In the genomic region with DNA sequence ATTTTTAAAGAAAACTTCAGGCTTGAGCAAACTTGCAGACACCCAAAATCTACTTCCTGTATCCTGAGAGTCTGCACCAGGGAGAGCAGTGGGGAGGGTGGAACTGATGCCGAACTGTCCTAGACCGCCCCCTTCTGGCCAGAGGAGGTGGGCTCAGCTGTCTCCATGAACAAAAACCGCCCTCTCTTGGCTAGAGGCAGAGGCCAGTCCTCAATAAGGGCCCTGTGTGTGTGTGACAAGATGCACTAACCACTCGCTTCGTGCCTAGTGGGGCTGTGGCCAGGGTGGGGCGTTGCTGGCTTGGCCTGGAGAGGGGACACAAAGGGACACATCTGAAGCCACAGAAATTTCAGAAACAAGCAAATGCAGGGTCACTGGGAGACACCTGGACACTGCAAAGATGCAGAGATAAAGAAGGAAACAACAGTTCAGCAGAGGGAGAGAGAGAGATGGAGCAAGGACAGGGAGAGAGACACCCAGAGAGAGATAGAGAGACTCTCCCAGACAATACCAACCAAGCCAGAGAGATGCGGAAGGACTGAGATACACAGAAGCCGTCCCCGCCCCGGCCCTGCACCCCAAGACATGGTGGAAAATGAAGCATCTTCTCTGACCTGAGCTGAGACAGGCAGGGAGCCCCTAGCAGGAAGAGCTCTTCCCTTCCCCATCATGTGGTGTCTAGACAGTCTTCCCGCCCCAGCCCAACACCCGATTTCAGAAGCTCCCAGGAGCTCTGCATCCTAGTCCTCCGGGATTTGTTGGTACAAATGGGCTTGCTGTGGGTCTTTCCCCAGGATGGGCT, we compare ENCODE assay signal across 8 cellular contexts. TPM values are rescaled to one million over a fixed set of nuclear protein-coding genes. Genes with fewer than 3 reads are reported as not detected.
DNase-seq lines count a peak whose midpoint lies in the region; TF ChIP-seq lines count a peak whose summit lies in the region.

No MANE protein-coding gene starts in this region.

- intact Hi-C loops in activated naive CD4-positive, alpha-beta T cell treated with anti-CD3 and anti-CD28 coated beads for 36 hours (cut with micrococcal nuclease): loop anchor here (1.0 kb wide), 4 partner anchors 55 to 143 kb away; no protein-coding TSS in a partner anchor
- intact Hi-C loops in posterior cingulate gyrus (cut with DNase I): loop anchor here (1.0 to 10.0 kb wide), 2 partner anchors 55 to 144 kb away; no protein-coding TSS in a partner anchor

- H3K4me3 Mint-ChIP-seq in H9: no peak overlapping the region; a peak in 1 of 5 replicates
- H3K4me3 Mint-ChIP-seq in activated naive CD4-positive, alpha-beta T cell treated with anti-CD3 and anti-CD28 coated beads for 36 hours: no peak overlapping the region
- H3K4me3 Mint-ChIP-seq in glutamatergic neuron (ENCODE audit: unreplicated experiment): no peak overlapping the region

- H3K9me3 ChIP-seq in H9 (ENCODE audit: control insufficient read depth, low read depth, low read length) (no peaks in the 10 kb centered on the region), Loucy (ENCODE audit: insufficient read depth, low read depth, low read length) (no peaks in the 10 kb centered on the region)

- CTCF ChIA-PET in GM10248 (lab: Yijun Ruan, JAX): interaction anchor here (0.6 to 2.5 kb wide), 24 partner anchors 9 to 282 kb away, joined by 3 to 37 read pairs (median 4); no protein-coding TSS in a partner anchor
- CTCF ChIA-PET in activated naive CD4-positive, alpha-beta T cell treated with anti-CD3 and anti-CD28 coated beads for 36 hours (lab: Charles Lee): interaction anchor here (0.7 to 4.5 kb wide), 15 partner anchors 13 to 147 kb away, joined by 3 to 80 read pairs (median 4); no protein-coding TSS in a partner anchor

- no peak overlapping the region for H4K91ac ChIP-seq in H9 (ENCODE audit: insufficient read length, low read depth, low read length)

- H3K79me2 ChIP-seq in H9 (ENCODE audit: insufficient read depth, low read length) (no peaks in the 10 kb centered on the region), Loucy (ENCODE audit: insufficient read depth, low read length) (no peaks in the 10 kb centered on the region)

- peak overlapping the region in 1 of 3 experiments; percentile 51; a peak in 4 of 7 replicates for H3K27ac Mint-ChIP-seq in H9
- H3K27ac Mint-ChIP-seq in activated naive CD4-positive, alpha-beta T cell treated with anti-CD3 and anti-CD28 coated beads for 36 hours: no peak overlapping the region
- peak overlapping the region; percentile 36 for H3K27ac Mint-ChIP-seq in glutamatergic neuron (ENCODE audit: unreplicated experiment)

- POLR2A ChIA-PET in GM10248 (lab: Yijun Ruan, JAX): no interaction called here

- H3K4me2 ChIP-seq in H9 (ENCODE audit: insufficient read depth, insufficient read length, low read length): no peak overlapping the region
- H3K4me2 ChIP-seq in Loucy (ENCODE audit: low read depth, low read length, poor library complexity, severe bottlenecking): no peak overlapping the region

- H2BK15ac ChIP-seq in H9 (ENCODE audit: low read depth, low read length): no peak overlapping the region

- no peak overlapping the region for H3K4me3 ChIP-seq in Loucy (ENCODE audit: low read length, poor library complexity, severe bottlenecking)

- in situ Hi-C loops in SK-MEL-5 (cut with HindIII; ENCODE audit: low pct_unique_long_range_greater_than_20kb, low sequenced_read_pairs): no loop called here

- H3K36me3 Mint-ChIP-seq in H9 (ENCODE audit: insufficient read depth in 1 of 3, low read depth in 3 of 3) (no peaks in the 10 kb centered on the region), glutamatergic neuron (ENCODE audit: unreplicated experiment) (no peaks in the 10 kb centered on the region)
- H3K36me3 Mint-ChIP-seq in activated naive CD4-positive, alpha-beta T cell treated with anti-CD3 and anti-CD28 coated beads for 36 hours (ENCODE audit: low read depth): no peaks in the 10 kb centered on the region

- H3K14ac ChIP-seq in H9 (ENCODE audit: insufficient read depth, low read length): no peak overlapping the region

- H4K20me1 ChIP-seq in H9 (ENCODE audit: control insufficient read depth, insufficient read depth, insufficient read length) (no peaks in the 10 kb centered on the region), Loucy (ENCODE audit: insufficient read depth, low read length, poor library complexity, severe bottlenecking) (no peaks in the 10 kb centered on the region)

- no peak overlapping the region for H3K18ac ChIP-seq in H9 (ENCODE audit: insufficient read length, low read depth, low read length)

- no peak overlapping the region for H2AK5ac ChIP-seq in H9 (ENCODE audit: insufficient read length, low read length)

- no peak overlapping the region for H3T11ph ChIP-seq in H9 (ENCODE audit: low read length)

- H4K5ac ChIP-seq in H9 (ENCODE audit: insufficient read length, low read depth, low read length): no peak overlapping the region

- H3K27me3 Mint-ChIP-seq in H9 (ENCODE audit: low read depth) (no peaks in the 10 kb centered on the region), glutamatergic neuron (ENCODE audit: unreplicated experiment) (no peaks in the 10 kb centered on the region)
- peaks cover 19% of the 10 kb centered on the region for H3K27me3 Mint-ChIP-seq in activated naive CD4-positive, alpha-beta T cell treated with anti-CD3 and anti-CD28 coated beads for 36 hours (ENCODE audit: low read depth)

- TF ChIP-seq CTCF in GM10248 (IDR thresholded peaks at IDR 0.05; ENCODE audit: control extremely low read depth, extremely low read depth, low read depth, missing control alignments) (peak; percentile 89), H9 (conservative IDR thresholded peaks at IDR 0.05) (peak; percentile 97), Loucy (conservative IDR thresholded peaks at IDR 0.05; ENCODE audit: low read length) (peak; percentile 98), glutamatergic neuron (IDR thresholded peaks at IDR 0.05; ENCODE audit: partially characterized antibody, unreplicated experiment) (peak; percentile 87)

- no peak overlapping the region for H3K9ac ChIP-seq in H9 (ENCODE audit: extremely low read depth, insufficient read length, low read length)
- H3K9ac ChIP-seq in Loucy (ENCODE audit: low read depth, low read length, poor library complexity, severe bottlenecking): no peak overlapping the region

- no peaks in the 10 kb centered on the region for H3K9me3 Mint-ChIP-seq in H9
- no peaks in the 10 kb centered on the region for H3K9me3 Mint-ChIP-seq in activated naive CD4-positive, alpha-beta T cell treated with anti-CD3 and anti-CD28 coated beads for 36 hours
- H3K9me3 Mint-ChIP-seq in glutamatergic neuron (ENCODE audit: unreplicated experiment): no peaks in the 10 kb centered on the region

- H3K4me1 ChIP-seq in H9 (ENCODE audit: insufficient read depth, low read length): peaks cover 2% of the 10 kb centered on the region; the same call in 1 of the 2 replicates
- peaks cover 6% of the 10 kb centered on the region for H3K4me1 ChIP-seq in Loucy (ENCODE audit: insufficient read depth, low read length, poor library complexity, severe bottlenecking)

- no peak overlapping the region for H2BK5ac ChIP-seq in H9 (ENCODE audit: insufficient read length, low read length)

- H3K36me3 ChIP-seq in Loucy (ENCODE audit: insufficient read depth, low read length): no peaks in the 10 kb centered on the region

- DNase-seq in GM10248 (ENCODE audit: extremely low spot score) (peak; percentile 92), H9 (peak; percentile 90), SK-MEL-5 (ENCODE audit: low read depth, low spot score) (peak; percentile 82), glutamatergic neuron (peak; percentile 89), posterior cingulate gyrus (peak; percentile 82 to 99 (median 92)), ureter (ENCODE audit: low spot score) (peak; percentile 93)
- peak; percentile 93 for DNase-seq in activated naive CD4-positive, alpha-beta T cell treated with anti-CD3 and anti-CD28 coated beads for 36 hours

- H3K27me3 ChIP-seq in H9 (ENCODE audit: insufficient read depth, low read length) (no peaks in the 10 kb centered on the region), Loucy (ENCODE audit: insufficient read depth, low read length, poor library complexity, severe bottlenecking) (no peaks in the 10 kb centered on the region)

- no peak overlapping the region for H3K4ac ChIP-seq in H9 (ENCODE audit: low read depth, low read length)

- H3K23ac ChIP-seq in H9 (ENCODE audit: insufficient read length, low read depth, low read length): no peak overlapping the region

- no peak overlapping the region for H3K56ac ChIP-seq in H9 (ENCODE audit: insufficient read length, low read depth, low read length)

- H3K9me2 ChIP-seq in Loucy (replicated peaks; ENCODE audit: low read depth, low read length): no peaks in the 10 kb centered on the region

- no peaks in the 10 kb centered on the region for H3F3A ChIP-seq in Loucy (ENCODE audit: low read depth)

- no CpG with 5 or more reads among the region's 13 CpGs for whole genome bisulfite sequencing in H9 (ENCODE audit: extremely low coverage, insufficient read length, low lambda C conversion rate)

- H2AFZ ChIP-seq in H9 (ENCODE audit: low read length): no peak overlapping the region
- peak overlapping the region; percentile 76 for H2AFZ ChIP-seq in Loucy (ENCODE audit: low read length)

- no peak overlapping the region for H2BK12ac ChIP-seq in H9 (ENCODE audit: insufficient read length, low read depth, low read length)

- no peak overlapping the region for H4K8ac ChIP-seq in H9 (replicated peaks; ENCODE audit: insufficient read length, low read depth, low read length)

- no peaks in the 10 kb centered on the region for H3K23me2 ChIP-seq in H9 (ENCODE audit: insufficient read length, low read depth, low read length, poor library complexity, severe bottlenecking)

- H3K4me1 Mint-ChIP-seq in H9 (peaks cover 20 to 21% of the 10 kb centered on the region in 2 experiments), glutamatergic neuron (ENCODE audit: low read depth, unreplicated experiment) (peaks cover 3% of the 10 kb centered on the region)
- H3K4me1 Mint-ChIP-seq in activated naive CD4-positive, alpha-beta T cell treated with anti-CD3 and anti-CD28 coated beads for 36 hours (ENCODE audit: low read depth): peaks cover 16% of the 10 kb centered on the region

- no peak overlapping the region for H2BK120ac ChIP-seq in H9 (ENCODE audit: low read depth, low read length, poor library complexity, severe bottlenecking)

- no peaks in the 10 kb centered on the region for H3K79me1 ChIP-seq in H9 (ENCODE audit: insufficient read depth, low read depth, low read length, poor library complexity, severe bottlenecking)

- H3K27ac ChIP-seq in H9 (ENCODE audit: insufficient read length, low read depth, low read length): no peak overlapping the region

- H2BK20ac ChIP-seq in H9 (ENCODE audit: low read depth, low read length, poor library complexity, severe bottlenecking): no peak overlapping the region

RNA-seq across cellular contexts. Expression of a gene that starts 22.7 kb away (rescaled TPM):
- total RNA-seq in H9 (2021) (not detected in 2 replicates), glutamatergic neuron (ENCODE audit: unreplicated experiment) (not detected), ureter (13.8 TPM)
- total RNA-seq in SK-MEL-5 (2014; rRNA removed; shearing (Covaris generic)): not detected in 2 replicates
- polyA plus RNA-seq in SK-MEL-5 (2015; cell fraction: cytosol; rRNA removed): not detected in 2 replicates
- polyA plus RNA-seq in SK-MEL-5 (2015; cell fraction: nucleus; rRNA removed): not detected in 2 replicates
- total RNA-seq in activated naive CD4-positive, alpha-beta T cell treated with anti-CD3 and anti-CD28 coated beads for 36 hours: not detected

Comparison
In these comparisons a context has a peak if more than half of its experiments do, and no peak if none do; other contexts are left out.
1. RNA of a gene that starts 22.7 kb away (total RNA-seq): 13.8 TPM in ureter (single experiment); not detected in H9, not detected in SK-MEL-5, not detected in activated naive CD4-positive, alpha-beta T cell treated with anti-CD3 and anti-CD28 coated beads for 36 hours and not detected in glutamatergic neuron (single experiment); every median in the first group is over 10 times any median in the second.
2. Peak in every context shown above with its lines, with median percentiles within 50 percentile points of each other: DNase-seq and CTCF ChIP-seq.